In the genomic region with DNA sequence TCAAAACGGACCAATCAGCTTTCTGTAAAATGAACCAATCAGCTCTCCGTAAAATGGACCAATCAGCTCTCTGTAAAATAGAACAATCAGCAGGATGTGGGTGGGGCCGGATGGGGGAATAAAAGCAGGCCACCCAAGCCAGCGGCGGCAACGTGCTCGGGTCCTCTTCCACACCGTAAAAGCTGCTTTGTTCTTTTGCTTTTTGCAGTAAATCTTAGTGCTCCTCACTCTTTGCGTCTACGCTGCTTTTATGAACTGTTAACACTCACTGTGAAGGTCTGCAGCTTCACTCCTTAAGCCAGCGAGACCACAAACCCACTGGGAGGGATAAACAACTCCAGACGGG, we compare ENCODE assay signal across 14 cellular contexts. TPM values are rescaled to one million over a fixed set of nuclear protein-coding genes. Genes with fewer than 3 reads are reported as not detected.
DNase-seq lines count a peak whose midpoint lies in the region; ATAC-seq and TF ChIP-seq lines count a peak whose summit lies in the region.
"Had no signal": no experiment of that assay in that cellular context is flagged by ENCODE, and none has a peak within 500 bp of the region (broad histone marks: within the 10 kb centered on the region; RNA-seq: fewer than 3 reads in every experiment).

No MANE protein-coding gene starts in this region.

- peak overlapping the region in 2 of 4 donors; percentile 94 to 98 for H3K27ac ChIP-seq in upper lobe of left lung
- H3K27ac ChIP-seq in aorta (ENCODE audit: low read depth in 1 of 2, low read length in 2 of 2) = no peak overlapping the region
- H3K27ac ChIP-seq: breast epithelium, SK-N-MC had no signal

- peaks cover 42% of the 10 kb centered on the region for H3K9me3 Mint-ChIP-seq in activated naive CD4-positive, alpha-beta T cell treated with anti-CD3 and anti-CD28 coated beads for 36 hours
- peaks cover 24 to 28% of the 10 kb centered on the region in 2 donors for H3K9me3 Mint-ChIP-seq in activated naive CD4-positive, alpha-beta T cell treated with anti-CD3 and anti-CD28 coated beads, Interleukin-2, amount 50 U/mL, for 72 hours
- H3K9me3 Mint-ChIP-seq in activated naive CD8-positive, alpha-beta T cell treated with anti-CD3 and anti-CD28 coated beads, Interleukin-2, amount 10 ng/mL, durations not matched to agents 7 days and 5 days = peaks cover 23% of the 10 kb centered on the region

- no peaks in the 10 kb centered on the region for H3K36me3 ChIP-seq in upper lobe of left lung
- H3K36me3 ChIP-seq in aorta (ENCODE audit: control insufficient read depth in 1 of 2, insufficient read depth in 2 of 2, low read length in 1 of 2) = no peaks in the 10 kb centered on the region
- H3K36me3 ChIP-seq: breast epithelium had no signal

- intact Hi-C loops in activated naive CD4-positive, alpha-beta T cell treated with anti-CD3 and anti-CD28 coated beads for 36 hours (cut with micrococcal nuclease) = loop anchor here (10.0 kb wide), 1 partner anchor 1056 kb away; the partner anchor contains the start of genes LTA and TNF
- intact Hi-C loops in aorta (cut with DNase I) = no loop called here

- POLR2A ChIA-PET in activated naive CD8-positive, alpha-beta T cell treated with anti-CD3 and anti-CD28 coated beads, Interleukin-2, amount 10 ng/mL, durations not matched to agents 7 days and 5 days (lab: Charles Lee) = interaction anchor here (0.5 to 11.6 kb wide), 8 partner anchors 9 to 217 kb away, joined by 3 to 286 read pairs (median 5); no protein-coding TSS in a partner anchor

- H3K4me1 Mint-ChIP-seq in activated naive CD4-positive, alpha-beta T cell treated with anti-CD3 and anti-CD28 coated beads for 36 hours (ENCODE audit: low read depth) = peaks cover 73% of the 10 kb centered on the region
- H3K4me1 Mint-ChIP-seq in activated naive CD8-positive, alpha-beta T cell treated with anti-CD3 and anti-CD28 coated beads, Interleukin-2, amount 10 ng/mL, durations not matched to agents 7 days and 5 days = peaks cover 24% of the 10 kb centered on the region
- H3K4me1 Mint-ChIP-seq: nephron progenitor cell had no signal

- peaks cover 42% of the 10 kb centered on the region for H3K36me3 Mint-ChIP-seq in activated naive CD4-positive, alpha-beta T cell treated with anti-CD3 and anti-CD28 coated beads for 36 hours (ENCODE audit: low read depth)
- H3K36me3 Mint-ChIP-seq in activated naive CD4-positive, alpha-beta T cell treated with anti-CD3 and anti-CD28 coated beads, Interleukin-2, amount 50 U/mL, for 72 hours = peaks cover 47 to 50% of the 10 kb centered on the region in 2 donors
- peaks cover 27% of the 10 kb centered on the region for H3K36me3 Mint-ChIP-seq in activated naive CD8-positive, alpha-beta T cell treated with anti-CD3 and anti-CD28 coated beads, Interleukin-2, amount 10 ng/mL, durations not matched to agents 7 days and 5 days

- TF ChIP-seq EP300 in upper lobe of left lung (IDR thresholded peaks at IDR 0.05) = no peak

- H3K4me1 ChIP-seq in upper lobe of left lung (peaks cover 30 to 36% (median 32%) of the 10 kb centered on the region in 4 donors), aorta (ENCODE audit: control insufficient read depth in 1 of 2, insufficient read depth in 2 of 2, low read length in 2 of 2) (no peaks in the 10 kb centered on the region)
- H3K4me1 ChIP-seq: breast epithelium had no signal

- peak overlapping the region; percentile 85 for H3K27ac Mint-ChIP-seq in activated naive CD4-positive, alpha-beta T cell treated with anti-CD3 and anti-CD28 coated beads for 36 hours
- peak overlapping the region in 1 of 2 donors; percentile 76 for H3K27ac Mint-ChIP-seq in activated naive CD4-positive, alpha-beta T cell treated with anti-CD3 and anti-CD28 coated beads, Interleukin-2, amount 50 U/mL, for 72 hours
- peak overlapping the region; percentile 76 for H3K27ac Mint-ChIP-seq in activated naive CD8-positive, alpha-beta T cell treated with anti-CD3 and anti-CD28 coated beads, Interleukin-2, amount 10 ng/mL, durations not matched to agents 7 days and 5 days
- H3K27ac Mint-ChIP-seq: nephron progenitor cell had no signal

- no peaks in the 10 kb centered on the region for H3K9me3 ChIP-seq in upper lobe of left lung
- no peaks in the 10 kb centered on the region for H3K9me3 ChIP-seq in aorta (ENCODE audit: control insufficient read depth, low read length)
- H3K9me3 ChIP-seq: breast epithelium had no signal

- H3K4me3 Mint-ChIP-seq in activated naive CD4-positive, alpha-beta T cell treated with anti-CD3 and anti-CD28 coated beads for 36 hours = peak overlapping the region; percentile 49
- H3K4me3 Mint-ChIP-seq in activated naive CD8-positive, alpha-beta T cell treated with anti-CD3 and anti-CD28 coated beads, Interleukin-2, amount 10 ng/mL, durations not matched to agents 7 days and 5 days = peak overlapping the region; percentile 59
- H3K4me3 Mint-ChIP-seq: nephron progenitor cell had no signal

- no peaks in the 10 kb centered on the region for H3K27me3 Mint-ChIP-seq in activated naive CD4-positive, alpha-beta T cell treated with anti-CD3 and anti-CD28 coated beads for 36 hours (ENCODE audit: low read depth)
- no peaks in the 10 kb centered on the region for H3K27me3 Mint-ChIP-seq in activated naive CD8-positive, alpha-beta T cell treated with anti-CD3 and anti-CD28 coated beads, Interleukin-2, amount 10 ng/mL, durations not matched to agents 7 days and 5 days

- 67 to 72% methylated on average over 12 of the region's 12 CpGs for WGBS in upper lobe of left lung, 2 donors
- 80 to 81% methylated on average over 12 of the region's 12 CpGs for WGBS in aorta, 2 donors

- H3K27me3 ChIP-seq in upper lobe of left lung (no peaks in the 10 kb centered on the region), aorta (ENCODE audit: control insufficient read depth in 1 of 2, insufficient read depth in 2 of 2, low read length in 1 of 2) (no peaks in the 10 kb centered on the region)
- H3K27me3 ChIP-seq: breast epithelium had no signal

- no peak for TF ChIP-seq POLR2A in upper lobe of left lung (IDR thresholded peaks at IDR 0.05)

- DNase-seq in activated naive CD4-positive, alpha-beta T cell treated with anti-CD3 and anti-CD28 coated beads for 36 hours = peak; percentile 82
- DNase-seq in activated naive CD4-positive, alpha-beta T cell treated with anti-CD3 and anti-CD28 coated beads, Interleukin-2, amount 50 U/mL, for 72 hours (ENCODE audit: low spot score in 2 of 2) = no peak
- DNase-seq in NCI-H69 (lab: John Stamatoyannopoulos, UW) (peak; percentile 7), upper lobe of left lung (no peak), aorta (no peak)
- peak; percentile 61 for DNase-seq in activated naive CD8-positive, alpha-beta T cell treated with anti-CD3 and anti-CD28 coated beads, Interleukin-2, amount 10 ng/mL, durations not matched to agents 7 days and 5 days
- peak; percentile 63 for DNase-seq in stimulated activated naive CD8-positive, alpha-beta T cell treated with anti-CD3 and anti-CD28 coated beads, Interleukin-15, Interleukin-2, amounts not matched to agents 100 U/mL and 50 U/mL, for 24 hours
- DNase-seq: DMS79 treated with DMSO at 0.1 percent for 48 hours; effector CD4-positive, alpha-beta T cell; H7; nephron progenitor cell had no signal

- ATAC-seq in activated naive CD4-positive, alpha-beta T cell treated with anti-CD3 and anti-CD28 coated beads, Interleukin-2, amount 50 U/mL, for 72 hours = no peak
- ATAC-seq in activated naive CD8-positive, alpha-beta T cell treated with anti-CD3 and anti-CD28 coated beads, Interleukin-2, amount 10 ng/mL, durations not matched to agents 7 days and 5 days (ENCODE audit: low read depth) = no peak
- ATAC-seq in stimulated activated naive CD8-positive, alpha-beta T cell treated with anti-CD3 and anti-CD28 coated beads, Interleukin-15, Interleukin-2, amounts not matched to agents 100 U/mL and 50 U/mL, for 24 hours = no peak
- no peak for ATAC-seq in upper lobe of left lung (ENCODE audit: low FRiP score in 2 of 2)
- no peak for ATAC-seq in aorta (ENCODE audit: low FRiP score)
- no peak for ATAC-seq in HG02840 (IDR thresholded peaks at IDR 0.05; ENCODE audit: low FRiP score, unreplicated experiment)

- H3K4me3 ChIP-seq in upper lobe of left lung (no peak overlapping the region), aorta (ENCODE audit: low read length in 2 of 2) (no peak overlapping the region)
- H3K4me3 ChIP-seq: breast epithelium, SK-N-MC had no signal

- no peak for TF ChIP-seq CTCF in upper lobe of left lung (IDR thresholded peaks at IDR 0.05)

- CTCF ChIA-PET in activated naive CD4-positive, alpha-beta T cell treated with anti-CD3 and anti-CD28 coated beads for 36 hours (lab: Charles Lee) = interaction anchor here (0.8 to 3.4 kb wide), 7 partner anchors 11 to 34 kb away, joined by 3 to 17 read pairs (median 4); no protein-coding TSS in a partner anchor

RNA-seq across cellular contexts. Expression of gene HLA-E, which starts 29.2 kb away (rescaled TPM):
- total RNA-seq in activated naive CD4-positive, alpha-beta T cell treated with anti-CD3 and anti-CD28 coated beads for 36 hours = 100 to 1,000 TPM; 598 to 608 TPM
- 100 to 1,000 TPM; 493 to 574 TPM for total RNA-seq in activated naive CD4-positive, alpha-beta T cell treated with anti-CD3 and anti-CD28 coated beads, Interleukin-2, amount 50 U/mL, for 72 hours
- total RNA-seq in activated naive CD8-positive, alpha-beta T cell treated with anti-CD3 and anti-CD28 coated beads, Interleukin-2, amount 10 ng/mL, durations not matched to agents 7 days and 5 days = 100 to 1,000 TPM; 957 to 962 TPM
- total RNA-seq in upper lobe of left lung = 1,000 to 10,000 TPM in 2 of 6 donors, 100 to 1,000 TPM in 4; 553 to 1,296 (median 975) TPM
- 100 to 1,000 TPM; 373 to 506 TPM for total RNA-seq in aorta
- 100 to 1,000 TPM; 148 to 328 TPM for polyA plus RNA-seq in aorta

RNA-seq across cellular contexts. Expression of gene GNL1, which starts 37.8 kb away (rescaled TPM):
- 10 to 100 TPM; 78.2 to 82.1 TPM for total RNA-seq in activated naive CD4-positive, alpha-beta T cell treated with anti-CD3 and anti-CD28 coated beads for 36 hours
- total RNA-seq in activated naive CD4-positive, alpha-beta T cell treated with anti-CD3 and anti-CD28 coated beads, Interleukin-2, amount 50 U/mL, for 72 hours = 100 to 1,000 TPM; 107 to 139 TPM
- 10 to 100 TPM; 84.3 to 88.6 TPM for total RNA-seq in activated naive CD8-positive, alpha-beta T cell treated with anti-CD3 and anti-CD28 coated beads, Interleukin-2, amount 10 ng/mL, durations not matched to agents 7 days and 5 days
- total RNA-seq in upper lobe of left lung (10 to 100 TPM; 30.4 to 60.6 (median 51.2) TPM), aorta (10 to 100 TPM; 73.7 to 76.9 TPM)
- 100 to 1,000 TPM in 1 of 2 donors, 10 to 100 TPM in 1; 52.6 to 116 TPM for polyA plus RNA-seq in aorta

RNA-seq across cellular contexts. Expression of gene PRR3, which starts 38.6 kb away (rescaled TPM):
- 10 to 100 TPM; 21.7 to 22.0 TPM for total RNA-seq in activated naive CD4-positive, alpha-beta T cell treated with anti-CD3 and anti-CD28 coated beads for 36 hours
- 10 to 100 TPM; 19.8 to 27.4 TPM for total RNA-seq in activated naive CD4-positive, alpha-beta T cell treated with anti-CD3 and anti-CD28 coated beads, Interleukin-2, amount 50 U/mL, for 72 hours
- total RNA-seq in activated naive CD8-positive, alpha-beta T cell treated with anti-CD3 and anti-CD28 coated beads, Interleukin-2, amount 10 ng/mL, durations not matched to agents 7 days and 5 days = 10 to 100 TPM; 19.9 to 22.5 TPM
- total RNA-seq in upper lobe of left lung (10 to 100 TPM in 1 of 6 donors, 1 to 10 TPM in 5; 6.0 to 13.6 (median 7.0) TPM), aorta (10 to 100 TPM in 1 of 2 donors, 1 to 10 TPM in 1; 7.5 to 11.6 TPM)
- polyA plus RNA-seq in aorta = 1 to 10 TPM; 4.1 to 9.5 TPM

RNA-seq across cellular contexts. Expression of gene ABCF1, which starts 52.8 kb away (rescaled TPM):
- total RNA-seq in activated naive CD4-positive, alpha-beta T cell treated with anti-CD3 and anti-CD28 coated beads for 36 hours = 10 to 100 TPM; 79.5 to 82.7 TPM
- 10 to 100 TPM; 84.7 to 91.3 TPM for total RNA-seq in activated naive CD4-positive, alpha-beta T cell treated with anti-CD3 and anti-CD28 coated beads, Interleukin-2, amount 50 U/mL, for 72 hours
- total RNA-seq in activated naive CD8-positive, alpha-beta T cell treated with anti-CD3 and anti-CD28 coated beads, Interleukin-2, amount 10 ng/mL, durations not matched to agents 7 days and 5 days = 10 to 100 TPM; 67.5 to 70.4 TPM
- 10 to 100 TPM; 41.2 to 57.6 (median 52.9) TPM for total RNA-seq in upper lobe of left lung
- total RNA-seq in aorta = 10 to 100 TPM; 35.4 to 41.2 TPM
- polyA plus RNA-seq in aorta = 10 to 100 TPM; 20.6 to 22.3 TPM

Comparison
In these comparisons a context has a peak if more than half of its experiments do, and no peak if none do; other contexts are left out.
1. DNase-seq: peak in activated naive CD4-positive, alpha-beta T cell treated with anti-CD3 and anti-CD28 coated beads for 36 hours (single experiment), NCI-H69 (single experiment), activated naive CD8-positive, alpha-beta T cell treated with anti-CD3 and anti-CD28 coated beads, Interleukin-2, amount 10 ng/mL, durations not matched to agents 7 days and 5 days (single experiment) and stimulated activated naive CD8-positive, alpha-beta T cell treated with anti-CD3 and anti-CD28 coated beads, Interleukin-15, Interleukin-2, amounts not matched to agents 100 U/mL and 50 U/mL, for 24 hours (single experiment); none in activated naive CD4-positive, alpha-beta T cell treated with anti-CD3 and anti-CD28 coated beads, Interleukin-2, amount 50 U/mL, for 72 hours (0 of 2), upper lobe of left lung (0 of 2) and aorta (0 of 2).